8 cellular contexts compared by ENCODE assay signal in genomic region chr17:64776720-64777412, GRCh38.
A peak's percentile ranks its signal among the peaks of the same experiment; 100 is the strongest.
DNase-seq lines count a peak whose midpoint lies in the region; ATAC-seq, FAIRE-seq and TF ChIP-seq lines count a peak whose summit lies in the region.
"Not testable (repeated sequence)": the region's sequence is repeated elsewhere in the genome, so short reads cannot be mapped to it uniquely, and the experiment has no call there.

No MANE protein-coding gene starts in this region.

- DNase-seq in AG08396 (ENCODE audit: low spot score) (peak; percentile 90), NCI-H524 treated with DMSO at 0.1 percent for 48 hours (lab: John Stamatoyannopoulos, UW) (peak; percentile 98), cerebellar cortex (ENCODE audit: low spot score) (peak; percentile 81), kidney (peak; percentile 93), smooth muscle cell (lab: John Stamatoyannopoulos, UW; ENCODE audit: unreplicated experiment) (peak; percentile 61)
- peak; percentile 87 for DNase-seq in activated CD4-positive, alpha-beta T cell treated with anti-CD3 and anti-CD28 coated beads for 36 hours

- not testable (repeated sequence) for H3K9me3 Mint-ChIP-seq in activated CD4-positive, alpha-beta T cell treated with anti-CD3 and anti-CD28 coated beads for 36 hours (ENCODE audit: low read depth)

- POLR2A ChIA-PET in activated CD4-positive, alpha-beta T cell treated with anti-CD3 and anti-CD28 coated beads for 36 hours (lab: Charles Lee) = interaction anchor here (0.6 kb wide), 1 partner anchor 257 kb away, joined by 4 read pairs; no protein-coding TSS in a partner anchor

- H3K4me2 ChIP-seq in smooth muscle cell = peak overlapping the region; percentile 97

- not testable (repeated sequence) for H3F3A ChIP-seq in smooth muscle cell (ENCODE audit: low read depth)

- H3K9ac ChIP-seq in kidney (ENCODE audit: low read length in 2 of 2); smooth muscle cell (ENCODE audit: low read depth): not testable (repeated sequence)

- H4K20me1 ChIP-seq in smooth muscle cell (ENCODE audit: low read depth) = peaks cover 11% of the 10 kb centered on the region

- H3K27me3 ChIP-seq in smooth muscle cell (ENCODE audit: low read depth) = peaks cover 46% of the 10 kb centered on the region

- peak; percentile 89 for TF ChIP-seq CTCF in kidney (IDR thresholded peaks at IDR 0.05; ENCODE audit: borderline replicate concordance, extremely low read depth, insufficient read depth)
- peak; percentile 88 for TF ChIP-seq CTCF in smooth muscle cell (IDR thresholded peaks at IDR 0.05; ENCODE audit: borderline replicate concordance, insufficient read depth, poor library complexity, severe bottlenecking)

- intact Hi-C loops in activated CD4-positive, alpha-beta T cell treated with anti-CD3 and anti-CD28 coated beads for 36 hours (cut with DNase I, micrococcal nuclease) = loop anchor here (1.0 to 10.0 kb wide), 4 partner anchors 58 to 186 kb away; no protein-coding TSS in a partner anchor
- intact Hi-C loops in kidney (cut with DNase I) = not testable (repeated sequence)

- peak overlapping the region; percentile 47 for H3K4me3 Mint-ChIP-seq in activated CD4-positive, alpha-beta T cell treated with anti-CD3 and anti-CD28 coated beads for 36 hours

- not testable (repeated sequence) for H3K36me3 ChIP-seq in kidney (ENCODE audit: control insufficient read depth in 1 of 2, insufficient read depth in 2 of 2, low read length in 2 of 2); smooth muscle cell (ENCODE audit: low read depth)

- not testable (repeated sequence) for FAIRE-seq in kidney (lab: Jason Lieb, UNC)

- not testable (repeated sequence) for H3K36me3 Mint-ChIP-seq in activated CD4-positive, alpha-beta T cell treated with anti-CD3 and anti-CD28 coated beads for 36 hours (ENCODE audit: low read depth)

- not testable (repeated sequence) for H3K27ac Mint-ChIP-seq in activated CD4-positive, alpha-beta T cell treated with anti-CD3 and anti-CD28 coated beads for 36 hours

- H3K4me1 ChIP-seq in kidney (ENCODE audit: control insufficient read depth in 1 of 2, insufficient read depth in 1 of 2, low read depth in 1 of 2, low read length in 2 of 2) (peaks cover 0 to 25% of the 10 kb centered on the region in 2 donors), smooth muscle cell (ENCODE audit: low read depth) (peaks cover 48% of the 10 kb centered on the region)

- peaks cover 19% of the 10 kb centered on the region for H3K27me3 Mint-ChIP-seq in activated CD4-positive, alpha-beta T cell treated with anti-CD3 and anti-CD28 coated beads for 36 hours

- H3K4me3 ChIP-seq in kidney (ENCODE audit: low read length in 2 of 2) = not testable (repeated sequence)
- H3K4me3 ChIP-seq in smooth muscle cell = peak overlapping the region; percentile 45

- ATAC-seq in GM19023 (IDR thresholded peaks at IDR 0.05; ENCODE audit: unreplicated experiment) = peak; percentile 65
- peak; percentile 49 for ATAC-seq in HG03460 (IDR thresholded peaks at IDR 0.05; ENCODE audit: unreplicated experiment)
- peak; percentile 73 for ATAC-seq in activated CD4-positive, alpha-beta T cell treated with anti-CD3 and anti-CD28 coated beads for 36 hours

- CTCF ChIA-PET in activated CD4-positive, alpha-beta T cell treated with anti-CD3 and anti-CD28 coated beads for 36 hours (lab: Charles Lee) = interaction anchor here (0.6 to 1.5 kb wide), 8 partner anchors 13 to 278 kb away, joined by 3 to 5 read pairs (median 3); no protein-coding TSS in a partner anchor

- H3K27ac ChIP-seq in kidney (ENCODE audit: low read depth in 2 of 2, low read length in 2 of 2); smooth muscle cell (ENCODE audit: low read depth): not testable (repeated sequence)

- 4% methylated on average over 38 of the region's 38 CpGs for WGBS in smooth muscle cell (ENCODE audit: low lambda C conversion rate)

- H3K79me2 ChIP-seq in smooth muscle cell (ENCODE audit: low read depth) = not testable (repeated sequence)

- H3K4me1 Mint-ChIP-seq in activated CD4-positive, alpha-beta T cell treated with anti-CD3 and anti-CD28 coated beads for 36 hours = peaks cover 22% of the 10 kb centered on the region

- not testable (repeated sequence) for H2AFZ ChIP-seq in smooth muscle cell (ENCODE audit: low read depth)

- H3K9me3 ChIP-seq in kidney (ENCODE audit: control insufficient read depth in 1 of 2, low read length in 2 of 2); smooth muscle cell (replicated peaks; ENCODE audit: low read depth): not testable (repeated sequence)
